In the genomic region with DNA sequence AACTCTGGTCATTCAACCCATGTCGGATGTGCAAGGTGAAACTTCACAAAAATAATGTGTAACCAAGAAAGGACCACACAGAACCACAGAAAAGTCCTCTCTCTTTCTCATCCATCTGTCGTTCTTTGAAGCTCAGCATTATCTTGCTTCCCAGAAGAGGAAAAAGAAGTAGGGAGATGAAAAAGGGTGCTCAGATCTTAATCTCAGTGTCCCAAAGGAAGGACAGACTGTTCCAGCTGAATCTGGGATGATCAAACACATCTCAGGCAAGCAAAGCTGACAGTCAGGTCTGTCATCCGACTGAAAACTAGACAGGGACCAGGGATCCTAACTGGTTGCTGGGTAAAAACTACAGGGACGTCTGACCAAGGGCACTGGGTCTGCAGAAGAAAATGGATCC, we compare ENCODE assay signal across 13 cellular contexts. TPM values are rescaled to one million over a fixed set of nuclear protein-coding genes. Genes with fewer than 3 reads are reported as not detected.
DNase-seq lines count a peak whose midpoint lies in the region; ATAC-seq and TF ChIP-seq lines count a peak whose summit lies in the region.
"Had no signal": no experiment of that assay in that cellular context is flagged by ENCODE, and none has a peak within 500 bp of the region (broad histone marks: within the 10 kb centered on the region; RNA-seq: fewer than 3 reads in every experiment).

No MANE protein-coding gene starts in this region.

- ATAC-seq in activated T-cell treated with anti-CD3 and anti-CD28 coated beads, Interleukin-2, amount 50 U/mL, for 72 hours (replicated peaks in 1 of 2) = no peak
- ATAC-seq in activated T-helper 17 cell treated with anti-CD3 and anti-CD28 coated beads, Interleukin-2, amount 50 U/mL, for 72 hours (replicated peaks) = no peak
- ATAC-seq in lower lobe of right lung = no peak

- no peaks in the 10 kb centered on the region for H3K27me3 Mint-ChIP-seq in activated T-cell treated with anti-CD3 and anti-CD28 coated beads, Interleukin-2, amount 50 U/mL, for 72 hours (ENCODE audit: low read depth)
- no peaks in the 10 kb centered on the region for H3K27me3 Mint-ChIP-seq in activated T-helper 17 cell treated with anti-CD3 and anti-CD28 coated beads, Interleukin-2, amount 50 U/mL, for 72 hours

- peak overlapping the region; percentile 80 for H3K27ac Mint-ChIP-seq in activated T-cell treated with anti-CD3 and anti-CD28 coated beads, Interleukin-2, amount 50 U/mL, for 72 hours
- peak overlapping the region; percentile 96 for H3K27ac Mint-ChIP-seq in activated T-helper 17 cell treated with anti-CD3 and anti-CD28 coated beads, Interleukin-2, amount 50 U/mL, for 72 hours

- H3K4me1 ChIP-seq in lower lobe of right lung (peaks cover 100% of the 10 kb centered on the region), transverse colon (peaks cover 5 to 65% (median 33%) of the 10 kb centered on the region in 4 donors)

- H3K9me3 ChIP-seq in lower lobe of right lung (no peaks in the 10 kb centered on the region), transverse colon (no peaks in the 10 kb centered on the region)

- peaks cover 0 to 14% of the 10 kb centered on the region in 2 donors for H3K36me3 Mint-ChIP-seq in activated T-cell treated with anti-CD3 and anti-CD28 coated beads, Interleukin-2, amount 50 U/mL, for 72 hours (ENCODE audit: insufficient read depth in 2 of 2)
- peaks cover 17% of the 10 kb centered on the region for H3K36me3 Mint-ChIP-seq in activated T-helper 17 cell treated with anti-CD3 and anti-CD28 coated beads, Interleukin-2, amount 50 U/mL, for 72 hours (ENCODE audit: low read depth)

- TF ChIP-seq POLR2A in transverse colon (IDR thresholded peaks at IDR 0.05) = no peak

- intact Hi-C loops in lower lobe of right lung (cut with DNase I) (no loop called here), transverse colon (cut with DNase I; ENCODE audit: low total_unique reads) (no loop called here)

- H3K4me3 Mint-ChIP-seq in activated T-cell treated with anti-CD3 and anti-CD28 coated beads, Interleukin-2, amount 50 U/mL, for 72 hours = peak overlapping the region; percentile 66 to 81
- H3K4me3 Mint-ChIP-seq in activated T-helper 17 cell treated with anti-CD3 and anti-CD28 coated beads, Interleukin-2, amount 50 U/mL, for 72 hours = peak overlapping the region; percentile 75

- H3K4me3 ChIP-seq in lower lobe of right lung (no peak overlapping the region), transverse colon (no peak overlapping the region)

- H3K36me3 ChIP-seq in lower lobe of right lung (no peaks in the 10 kb centered on the region), transverse colon (no peaks in the 10 kb centered on the region)

- peaks cover 0 to 4% of the 10 kb centered on the region in 2 donors for H3K9me3 Mint-ChIP-seq in activated T-cell treated with anti-CD3 and anti-CD28 coated beads, Interleukin-2, amount 50 U/mL, for 72 hours
- peaks cover 3% of the 10 kb centered on the region for H3K9me3 Mint-ChIP-seq in activated T-helper 17 cell treated with anti-CD3 and anti-CD28 coated beads, Interleukin-2, amount 50 U/mL, for 72 hours

- no peak for TF ChIP-seq EP300 in transverse colon (IDR thresholded peaks at IDR 0.05; ENCODE audit: low read depth)

- 91 to 92% methylated on average over 4 of the region's 4 CpGs for WGBS in transverse colon (ENCODE audit: low coverage in 1 of 2), 2 donors

- in situ Hi-C loops in transverse colon (cut with MboI; ENCODE audit: low pct_ligation_motif_present in 1 of 4, low pct_unique_long_range_greater_than_20kb in 1 of 4, low sequenced_read_pairs in 3 of 4) = no loop called here

- no peak for DNase-seq in activated T-cell treated with anti-CD3 and anti-CD28 coated beads, Interleukin-2, amount 50 U/mL, for 72 hours
- no peak for DNase-seq in activated T-cell treated with anti-CD3 and anti-CD28 coated beads, Interleukin-2, amount 50 U/mL, for 1 hour
- no peak for DNase-seq in lower lobe of right lung
- no peak for DNase-seq in transverse colon
- no peak for DNase-seq in SIG-M5 (lab: John Stamatoyannopoulos, UW)
- no peak for DNase-seq in foreskin melanocyte
- DNase-seq in NCI-H82 (lab: John Stamatoyannopoulos, UW) = no peak
- DNase-seq: activated effector memory CD4-positive, alpha-beta T cell treated with Interleukin-2 at 50 U/mL for 16 hours; DMS153; hypothalamus; NCI-H1048; occipital lobe had no signal

- TF ChIP-seq CTCF in lower lobe of right lung (IDR thresholded peaks at IDR 0.05) (no peak), transverse colon (IDR thresholded peaks at IDR 0.05) (no peak)

- no peaks in the 10 kb centered on the region for H3K27me3 ChIP-seq in lower lobe of right lung (ENCODE audit: low read depth)
- H3K27me3 ChIP-seq in transverse colon = no peaks in the 10 kb centered on the region

- peak overlapping the region; percentile 82 for H3K27ac ChIP-seq in lower lobe of right lung
- peak overlapping the region in 3 of 4 donors; percentile 26 to 74 (median 71) for H3K27ac ChIP-seq in transverse colon

- peaks cover 99% of the 10 kb centered on the region for H3K4me1 Mint-ChIP-seq in activated T-cell treated with anti-CD3 and anti-CD28 coated beads, Interleukin-2, amount 50 U/mL, for 72 hours (ENCODE audit: low read depth)
- H3K4me1 Mint-ChIP-seq in activated T-helper 17 cell treated with anti-CD3 and anti-CD28 coated beads, Interleukin-2, amount 50 U/mL, for 72 hours = peaks cover 76% of the 10 kb centered on the region

RNA-seq across cellular contexts. Expression of a gene that starts 16.2 kb away (rescaled TPM):
- total RNA-seq in activated T-cell treated with anti-CD3 and anti-CD28 coated beads, Interleukin-2, amount 50 U/mL, for 72 hours = 10 to 100 TPM; 21.1 to 43.6 TPM
- 10 to 100 TPM; 12.3 to 17.0 TPM for total RNA-seq in activated T-helper 17 cell treated with anti-CD3 and anti-CD28 coated beads, Interleukin-2, amount 50 U/mL, for 72 hours
- 48.0 TPM for total RNA-seq in lower lobe of right lung
- total RNA-seq in transverse colon = 10 to 100 TPM in 1 of 4 donors, 1 to 10 TPM in 3; 2.6 to 13.2 (median 5.6) TPM
